25 cellular contexts compared by ENCODE assay signal in the genomic region with DNA sequence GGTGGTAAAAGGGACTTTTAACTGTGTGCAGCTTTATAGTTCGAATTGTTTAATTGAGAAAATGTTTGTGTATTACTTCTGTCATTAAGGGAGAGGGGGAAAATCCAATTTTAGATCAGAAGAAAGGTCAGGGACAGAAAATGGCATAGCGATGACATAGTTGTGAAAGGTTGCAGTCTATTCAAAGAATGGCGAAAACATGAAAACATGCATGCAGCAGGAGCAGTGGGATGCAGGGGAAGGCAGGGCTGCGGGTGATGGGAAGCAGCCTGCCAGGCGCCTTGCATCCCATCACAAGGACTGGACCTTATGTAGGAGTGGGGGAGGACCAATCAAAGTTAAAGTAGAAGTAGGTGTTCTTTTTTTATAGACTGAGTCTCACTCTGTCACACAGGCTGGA.
DNase-seq lines count a peak whose midpoint lies in the region; ATAC-seq, FAIRE-seq and TF ChIP-seq lines count a peak whose summit lies in the region.
"Had no signal": no experiment of that assay in that cellular context is flagged by ENCODE, and none has a peak within 500 bp of the region (broad histone marks: within the 10 kb centered on the region; RNA-seq: fewer than 3 reads in every experiment).

No MANE protein-coding gene starts in this region.

- ATAC-seq in stimulated activated naive B cell treated with anti-CD40 and anti-IgM and Interleukin-4, amounts not matched to agents 10 μg/mL and 1 μg/mL and 100 μg/mL, for 72 hours (replicated peaks) = no peak
- ATAC-seq: A549; CD8-positive, alpha-beta T cell; GM12878 had no signal

- POLR2A ChIA-PET in Caco-2 (lab: Charles Lee) = no interaction called here

- H3K23ac ChIP-seq in mesendoderm (ENCODE audit: low read length) = no peak overlapping the region

- H3K27me3 Mint-ChIP-seq in Caco-2 (ENCODE audit: insufficient read depth, unreplicated experiment) = no peaks in the 10 kb centered on the region
- H3K27me3 Mint-ChIP-seq in stimulated activated naive B cell treated with anti-CD40 and anti-IgM and Interleukin-4, amounts not matched to agents 10 μg/mL and 1 μg/mL and 100 μg/mL, for 72 hours = no peaks in the 10 kb centered on the region
- H3K27me3 Mint-ChIP-seq: B cell; CD4-positive, alpha-beta T cell had no signal

- no peak overlapping the region for H2AK5ac ChIP-seq in mesendoderm (ENCODE audit: low read length)

- DNase-seq in Caco-2 = no peak
- DNase-seq in mesendoderm = peak; percentile 65
- peak; percentile 30 for DNase-seq in osteoblast (ENCODE audit: insufficient read length, low spot score, missing footprints)
- DNase-seq in stimulated activated naive B cell treated with anti-CD40 and anti-IgM and Interleukin-4, amounts not matched to agents 10 μg/mL and 1 μg/mL and 100 μg/mL, for 72 hours = no peak
- DNase-seq in small intestine = no peak
- DNase-seq in superior temporal gyrus (ENCODE audit: extremely low spot score) = no peak
- DNase-seq in NCI-H774 (lab: John Stamatoyannopoulos, UW) = no peak
- DNase-seq: AML-193; CD4-positive, alpha-beta T cell; CD8-positive, alpha-beta T cell; DMS 273 treated with DMSO at 0.1 percent for 48 hours; DMS153; DMS53; DMS79; DND-41; EL; GDM1 had no signal

- H4K8ac ChIP-seq in mesendoderm (ENCODE audit: low read depth, low read length) = no peak overlapping the region

- H3K9me3 ChIP-seq in Caco-2 = no peaks in the 10 kb centered on the region
- no peaks in the 10 kb centered on the region for H3K9me3 ChIP-seq in osteoblast (ENCODE audit: low read depth, low read length)
- no peaks in the 10 kb centered on the region for H3K9me3 ChIP-seq in small intestine (ENCODE audit: control insufficient read depth, low read depth)
- H3K9me3 ChIP-seq: A549; BLaER1 treated with 17β-estradiol and CSF1 and Interleukin-3, amounts not matched to agents 10 nM and 100 nM had no signal

- H3K9me3 Mint-ChIP-seq in Caco-2 (ENCODE audit: unreplicated experiment) = no peaks in the 10 kb centered on the region
- no peaks in the 10 kb centered on the region for H3K9me3 Mint-ChIP-seq in stimulated activated naive B cell treated with anti-CD40 and anti-IgM and Interleukin-4, amounts not matched to agents 10 μg/mL and 1 μg/mL and 100 μg/mL, for 72 hours
- H3K9me3 Mint-ChIP-seq: CD4-positive, alpha-beta T cell; CD8-positive, alpha-beta T cell had no signal

- no peak overlapping the region for H2BK15ac ChIP-seq in mesendoderm (replicated peaks; ENCODE audit: low read depth)

- H3K4me1 ChIP-seq in Caco-2 (0 out of 2 replicates have a peak, but pooled peaks cover 4% of the 10 kb centered on the region), mesendoderm (ENCODE audit: control insufficient read depth, low read depth, low read length) (no peaks in the 10 kb centered on the region), osteoblast (ENCODE audit: insufficient read depth, low read length) (no peaks in the 10 kb centered on the region), small intestine (ENCODE audit: control insufficient read depth in 2 of 2, insufficient read depth in 1 of 2, low read depth in 1 of 2, low read length in 1 of 2) (no peaks in the 10 kb centered on the region)
- H3K4me1 ChIP-seq: A549; BLaER1 treated with 17β-estradiol and CSF1 and Interleukin-3, amounts not matched to agents 10 nM and 100 nM had no signal

- H4K5ac ChIP-seq in mesendoderm (ENCODE audit: low read length) = no peak overlapping the region

- no peaks in the 10 kb centered on the region for H3K79me2 ChIP-seq in mesendoderm (ENCODE audit: control insufficient read depth, insufficient read depth, low read length)
- no peaks in the 10 kb centered on the region for H3K79me2 ChIP-seq in osteoblast (ENCODE audit: insufficient read depth, low read length)

- H3K36me3 ChIP-seq in Caco-2 (ENCODE audit: control insufficient read depth, insufficient read depth, low read length) (no peaks in the 10 kb centered on the region), mesendoderm (ENCODE audit: control insufficient read depth, insufficient read depth, low read length) (no peaks in the 10 kb centered on the region), osteoblast (ENCODE audit: insufficient read depth, low read length) (no peaks in the 10 kb centered on the region), small intestine (ENCODE audit: control insufficient read depth in 2 of 2, insufficient read depth in 2 of 2, low read length in 2 of 2) (no peaks in the 10 kb centered on the region)

- no peak overlapping the region for H3K27ac ChIP-seq in mesendoderm (ENCODE audit: low read depth, low read length)
- H3K27ac ChIP-seq in osteoblast (ENCODE audit: low read depth, low read length) = no peak overlapping the region
- H3K27ac ChIP-seq in small intestine (ENCODE audit: low read depth in 1 of 2, low read length in 1 of 2) = no peak overlapping the region
- H3K27ac ChIP-seq: 22Rv1; A549; BLaER1 treated with 17β-estradiol and CSF1 and Interleukin-3, amounts not matched to agents 10 nM and 100 nM; C4-2B had no signal

- H2AFZ ChIP-seq in osteoblast (ENCODE audit: low read length) = no peak overlapping the region

- no peak overlapping the region for H3K9ac ChIP-seq in mesendoderm (ENCODE audit: low read length)
- H3K9ac ChIP-seq: BLaER1 treated with 17β-estradiol and CSF1 and Interleukin-3, amounts not matched to agents 10 nM and 100 nM had no signal

- H3K4me3 Mint-ChIP-seq in Caco-2 (ENCODE audit: unreplicated experiment) = no peak overlapping the region
- no peak overlapping the region for H3K4me3 Mint-ChIP-seq in stimulated activated naive B cell treated with anti-CD40 and anti-IgM and Interleukin-4, amounts not matched to agents 10 μg/mL and 1 μg/mL and 100 μg/mL, for 72 hours
- H3K4me3 Mint-ChIP-seq: B cell; CD4-positive, alpha-beta T cell; CD8-positive, alpha-beta T cell had no signal

- no peak for FAIRE-seq in small intestine (lab: Jason Lieb, UNC)
- FAIRE-seq: A549, GM12878, GM12892, GM19239 had no signal

- no peaks in the 10 kb centered on the region for H3K4me1 Mint-ChIP-seq in Caco-2 (ENCODE audit: low read depth, unreplicated experiment)
- peaks cover 7% of the 10 kb centered on the region in 2 donors for H3K4me1 Mint-ChIP-seq in stimulated activated naive B cell treated with anti-CD40 and anti-IgM and Interleukin-4, amounts not matched to agents 10 μg/mL and 1 μg/mL and 100 μg/mL, for 72 hours
- H3K4me1 Mint-ChIP-seq: B cell had no signal

- CTCF ChIA-PET in Caco-2 (lab: Charles Lee) = no interaction called here

- 100% methylated on average over 1 of the region's 5 CpGs for WGBS in mesendoderm (ENCODE audit: extremely low coverage, insufficient coverage, low lambda C conversion rate)
- 96 to 97% (median 96%) methylated on average over 5 of the region's 5 CpGs for WGBS in small intestine, 3 donors

- H3K4ac ChIP-seq in mesendoderm (ENCODE audit: low read depth, low read length) = no peak overlapping the region

- no TSS peak for BruUV-seq in Caco-2 (replicated peaks; lab: Mats Ljungman, UMichigan)

- H3K27ac Mint-ChIP-seq in Caco-2 (ENCODE audit: unreplicated experiment) = peak overlapping the region; percentile 14
- peak overlapping the region; percentile 21 for H3K27ac Mint-ChIP-seq in stimulated activated naive B cell treated with anti-CD40 and anti-IgM and Interleukin-4, amounts not matched to agents 10 μg/mL and 1 μg/mL and 100 μg/mL, for 72 hours
- H3K27ac Mint-ChIP-seq: B cell; CD4-positive, alpha-beta T cell; CD8-positive, alpha-beta T cell had no signal

- H3K4me3 ChIP-seq in Caco-2 (ENCODE audit: low read depth, low read length) (no peak overlapping the region), mesendoderm (ENCODE audit: low read length) (no peak overlapping the region), osteoblast (ENCODE audit: insufficient read depth, low read length) (no peak overlapping the region), small intestine (ENCODE audit: low read depth in 1 of 2, low read length in 2 of 2) (no peak overlapping the region)
- H3K4me3 ChIP-seq: A549; BLaER1 treated with 17β-estradiol and CSF1 and Interleukin-3, amounts not matched to agents 10 nM and 100 nM; GM12878 had no signal

- no peak overlapping the region for H2BK5ac ChIP-seq in mesendoderm (ENCODE audit: low read length)

- intact Hi-C loops in Caco-2 (cut with micrococcal nuclease; ENCODE audit: unreplicated experiment) = loop anchor here (5.0 to 10.0 kb wide), 3 partner anchors 67 to 195 kb away; no protein-coding TSS in a partner anchor

- H3K56ac ChIP-seq in mesendoderm (ENCODE audit: low read length) = no peak overlapping the region

- H3K36me3 Mint-ChIP-seq in Caco-2 (ENCODE audit: insufficient read depth, unreplicated experiment) = peaks cover 9% of the 10 kb centered on the region
- H3K36me3 Mint-ChIP-seq in stimulated activated naive B cell treated with anti-CD40 and anti-IgM and Interleukin-4, amounts not matched to agents 10 μg/mL and 1 μg/mL and 100 μg/mL, for 72 hours = peaks cover 8 to 9% of the 10 kb centered on the region in 2 donors

- H3K18ac ChIP-seq in mesendoderm (ENCODE audit: low read length) = no peak overlapping the region

- no peak for TF ChIP-seq CTCF in Caco-2 (IDR thresholded peaks at IDR 0.05; ENCODE audit: insufficient read depth in 1 of 2, low read depth in 1 of 2, low read length in 1 of 2, severe bottlenecking in 1 of 2, unreplicated experiment in 1 of 2)
- no peak for TF ChIP-seq CTCF in osteoblast (IDR thresholded peaks at IDR 0.05; ENCODE audit: extremely low read depth, low read depth, low read length)

- no peaks in the 10 kb centered on the region for H3K27me3 ChIP-seq in Caco-2 (replicated peaks; ENCODE audit: control insufficient read depth, insufficient read depth, low read length)
- H3K27me3 ChIP-seq in mesendoderm (ENCODE audit: insufficient read depth, low read length, poor library complexity) = no peaks in the 10 kb centered on the region
- H3K27me3 ChIP-seq in osteoblast (ENCODE audit: insufficient read depth, low read length) = no peaks in the 10 kb centered on the region
- no peaks in the 10 kb centered on the region for H3K27me3 ChIP-seq in small intestine (ENCODE audit: control insufficient read depth in 2 of 2, insufficient read depth in 2 of 2, low read length in 2 of 2)
- H3K27me3 ChIP-seq: BLaER1 treated with 17β-estradiol and CSF1 and Interleukin-3, amounts not matched to agents 10 nM and 100 nM had no signal

- H3K79me1 ChIP-seq in mesendoderm (ENCODE audit: low read length) = no peaks in the 10 kb centered on the region

- H2BK120ac ChIP-seq in mesendoderm (ENCODE audit: low read depth, low read length) = no peak overlapping the region

- H3K4me2 ChIP-seq in mesendoderm (ENCODE audit: low read length) (no peak overlapping the region), osteoblast (ENCODE audit: insufficient read depth, low read length) (no peak overlapping the region)
- H3K4me2 ChIP-seq: A549; BLaER1 treated with 17β-estradiol and CSF1 and Interleukin-3, amounts not matched to agents 10 nM and 100 nM had no signal

- no peaks in the 10 kb centered on the region for H4K20me1 ChIP-seq in osteoblast (ENCODE audit: insufficient read depth, low read length)
- H4K20me1 ChIP-seq: BLaER1 treated with 17β-estradiol and CSF1 and Interleukin-3, amounts not matched to agents 10 nM and 100 nM had no signal

Comparison
In these comparisons a context has a peak if more than half of its experiments do, and no peak if none do; other contexts are left out.
1. DNase-seq: peak in mesendoderm (single experiment) and osteoblast (single experiment); none in Caco-2 (0 of 2), stimulated activated naive B cell treated with anti-CD40 and anti-IgM and Interleukin-4, amounts not matched to agents 10 μg/mL and 1 μg/mL and 100 μg/mL, for 72 hours (single experiment), small intestine (single experiment), superior temporal gyrus (single experiment) and NCI-H774 (single experiment).